ENCODE assay signal across 23 cellular contexts in the genomic region with DNA sequence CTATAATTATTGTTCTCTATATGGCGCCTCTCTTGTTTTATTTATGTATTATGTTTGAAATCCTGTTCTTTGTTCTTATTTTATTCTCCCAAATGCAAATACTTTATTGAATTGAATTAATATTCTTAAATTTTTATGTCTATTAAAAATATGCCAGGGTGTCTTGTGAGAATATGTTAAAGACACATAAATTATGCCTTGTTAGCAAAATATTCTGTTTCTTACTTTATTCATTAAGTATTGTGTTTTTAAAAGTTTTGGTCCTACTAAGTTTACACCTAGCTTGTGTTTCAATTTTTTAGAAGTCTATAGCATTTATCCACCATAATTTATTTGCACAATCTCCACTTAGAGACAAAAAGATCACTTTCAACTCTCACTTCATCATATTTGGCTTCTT.
DNase-seq lines count a peak whose midpoint lies in the region; ATAC-seq, FAIRE-seq and TF ChIP-seq lines count a peak whose summit lies in the region.
"Had no signal": no experiment of that assay in that cellular context is flagged by ENCODE, and none has a peak within 500 bp of the region (broad histone marks: within the 10 kb centered on the region; RNA-seq: fewer than 3 reads in every experiment).

No MANE protein-coding gene starts in this region.

- H3K27me3 ChIP-seq in IMR-90 (ENCODE audit: control insufficient read depth, insufficient read depth, low read length): no peaks in the 10 kb centered on the region
- no peaks in the 10 kb centered on the region for H3K27me3 ChIP-seq in small intestine (ENCODE audit: control insufficient read depth in 2 of 2, insufficient read depth in 2 of 2, low read length in 2 of 2)
- H3K27me3 ChIP-seq in spleen (replicated peaks in 1 of 7): no peaks in the 10 kb centered on the region
- H3K27me3 ChIP-seq: BLaER1 treated with 17β-estradiol and CSF1 and Interleukin-3, amounts not matched to agents 10 nM and 100 nM had no signal

- H4K8ac ChIP-seq in IMR-90 (ENCODE audit: low read depth in 2 of 2, low read length in 2 of 2): no peak overlapping the region

- no peak overlapping the region for H2BK15ac ChIP-seq in IMR-90 (ENCODE audit: low read depth, low read length)

- WGBS in A549 (ENCODE audit: missing lambda C conversion rate): 48% methylated on average over 1 of the region's 1 CpG
- WGBS in IMR-90 (ENCODE audit: extremely low coverage in 2 of 2, insufficient read length in 1 of 2), 2 experiments: no CpG with 5 or more reads among the region's 1 CpG
- 73 to 88% (median 85%) methylated on average over 1 of the region's 1 CpG for WGBS in small intestine, 3 donors
- WGBS in spleen, 5 donors: 78 to 89% (median 85%) methylated on average over 1 of the region's 1 CpG

- H3K4ac ChIP-seq in IMR-90 (ENCODE audit: low read depth, low read length): no peak overlapping the region

- in situ Hi-C loops in IMR-90 (cut with MboI; ENCODE audit: low sequenced_read_pairs): no loop called here

- H2AK5ac ChIP-seq in IMR-90 (ENCODE audit: low read depth, low read length): no peak overlapping the region

- DNase-seq in A549 (ENCODE audit: low read depth in 1 of 2, low spot score in 1 of 2) (no peak), IMR-90 (no peak), small intestine (no peak), DMS 273 treated with DMSO at 0.1 percent for 48 hours (lab: John Stamatoyannopoulos, UW) (no peak), spleen (no peak)
- DNase-seq: 8988T; AML-193; Caco-2; Calu3; CD4-positive, alpha-beta T cell; CD8-positive, alpha-beta T cell; DMS153; DMS53; DMS79; DND-41; EL; GDM1 had no signal

- no peak overlapping the region for H3K9ac ChIP-seq in IMR-90 (ENCODE audit: low read depth, low read length)
- H3K9ac ChIP-seq: BLaER1 treated with 17β-estradiol and CSF1 and Interleukin-3, amounts not matched to agents 10 nM and 100 nM had no signal

- no peak overlapping the region for H4K91ac ChIP-seq in IMR-90 (ENCODE audit: insufficient read depth, low read depth, low read length)

- dilution Hi-C loops in IMR-90 (cut with HindIII; ENCODE audit: low sequenced_read_pairs, unreplicated experiment): no loop called here

- no peak overlapping the region for H2BK20ac ChIP-seq in IMR-90 (ENCODE audit: low read depth, low read length)

- no peak overlapping the region for H2AK9ac ChIP-seq in IMR-90 (replicated peaks; ENCODE audit: low read depth, low read length, poor library complexity)

- no peaks in the 10 kb centered on the region for H3K79me1 ChIP-seq in IMR-90 (ENCODE audit: low read depth in 1 of 2, low read length in 2 of 2)

- intact Hi-C loops in IMR-90 (cut with micrococcal nuclease) (no loop called here), spleen (cut with DNase I; ENCODE audit: low total_unique reads) (no loop called here)

- H3K4me2 ChIP-seq in A549 (no peak overlapping the region), IMR-90 (ENCODE audit: low read depth, low read length) (no peak overlapping the region)
- H3K4me2 ChIP-seq: BLaER1 treated with 17β-estradiol and CSF1 and Interleukin-3, amounts not matched to agents 10 nM and 100 nM had no signal

- H4K5ac ChIP-seq in IMR-90 (ENCODE audit: low read depth, low read length): no peak overlapping the region

- H3K27ac ChIP-seq in A549: no peak overlapping the region
- H3K27ac ChIP-seq in IMR-90 (ENCODE audit: insufficient read depth, low read length): no peak overlapping the region
- H3K27ac ChIP-seq in small intestine (ENCODE audit: low read depth in 1 of 2, low read length in 1 of 2): no peak overlapping the region
- no peak overlapping the region for H3K27ac ChIP-seq in spleen
- H3K27ac ChIP-seq: BLaER1 treated with 17β-estradiol and CSF1 and Interleukin-3, amounts not matched to agents 10 nM and 100 nM; C4-2B had no signal

- TF ChIP-seq EP300 in A549 (IDR thresholded peaks at IDR 0.05): no peak

- H2BK120ac ChIP-seq in IMR-90 (ENCODE audit: low read depth, low read length): no peak overlapping the region

- H3K9me3 ChIP-seq in A549: no peaks in the 10 kb centered on the region
- no peaks in the 10 kb centered on the region for H3K9me3 ChIP-seq in IMR-90 (ENCODE audit: control insufficient read depth, insufficient read depth, low read length)
- H3K9me3 ChIP-seq in small intestine (ENCODE audit: control insufficient read depth, low read depth): no peaks in the 10 kb centered on the region
- no peaks in the 10 kb centered on the region for H3K9me3 ChIP-seq in spleen
- H3K9me3 ChIP-seq: BLaER1 treated with 17β-estradiol and CSF1 and Interleukin-3, amounts not matched to agents 10 nM and 100 nM; Caco-2 had no signal

- no peak for FAIRE-seq in A549 (lab: Jason Lieb, UNC)
- FAIRE-seq in small intestine (lab: Jason Lieb, UNC): peak; percentile 68
- FAIRE-seq: D721Med, GM12878, GM12892, GM18507 had no signal

- ATAC-seq in A549 (no peak), IMR-90 (ENCODE audit: low read depth) (no peak)
- ATAC-seq: CD8-positive, alpha-beta T cell; GM12878 had no signal

- TF ChIP-seq CTCF in A549 (IDR thresholded peaks at IDR 0.05) (no peak), IMR-90 (conservative IDR thresholded peaks at IDR 0.05; ENCODE audit: low read depth, low read length) (no peak), spleen (IDR thresholded peaks at IDR 0.05 in 8 of 11, conservative IDR thresholded peaks at IDR 0.05 in 3 of 11) (no peak)

- H3K23ac ChIP-seq in IMR-90 (ENCODE audit: low read depth, low read length): no peak overlapping the region

- H3K4me1 ChIP-seq in A549: no peaks in the 10 kb centered on the region
- no peaks in the 10 kb centered on the region for H3K4me1 ChIP-seq in IMR-90 (ENCODE audit: control insufficient read depth, insufficient read depth, low read length)
- no peaks in the 10 kb centered on the region for H3K4me1 ChIP-seq in small intestine (ENCODE audit: control insufficient read depth in 2 of 2, insufficient read depth in 1 of 2, low read depth in 1 of 2, low read length in 1 of 2)
- no peaks in the 10 kb centered on the region for H3K4me1 ChIP-seq in spleen
- H3K4me1 ChIP-seq: BLaER1 treated with 17β-estradiol and CSF1 and Interleukin-3, amounts not matched to agents 10 nM and 100 nM; Caco-2 had no signal

- H3K9me1 ChIP-seq in IMR-90 (ENCODE audit: insufficient read depth, low read length): no peaks in the 10 kb centered on the region

- no peak for TF ChIP-seq POLR2A in A549 (IDR thresholded peaks at IDR 0.05; ENCODE audit: low read length)
- no peak for TF ChIP-seq POLR2A in IMR-90 (IDR thresholded peaks at IDR 0.05; ENCODE audit: low read depth, low read length)
- no peak for TF ChIP-seq POLR2A in spleen (IDR thresholded peaks at IDR 0.05)

- TF ChIP-seq RAD21 in A549 (conservative IDR thresholded peaks at IDR 0.05 in 1 of 2, IDR thresholded peaks at IDR 0.05 in 1 of 2) (no peak), IMR-90 (IDR thresholded peaks at IDR 0.05; ENCODE audit: low read length) (no peak)

- no peak overlapping the region for H3K4me3 ChIP-seq in A549
- H3K4me3 ChIP-seq in IMR-90 (ENCODE audit: insufficient read depth, low read depth, low read length): no peak overlapping the region
- H3K4me3 ChIP-seq in small intestine (ENCODE audit: low read depth in 1 of 2, low read length in 2 of 2): no peak overlapping the region
- H3K4me3 ChIP-seq in spleen: no peak overlapping the region
- H3K4me3 ChIP-seq: BLaER1 treated with 17β-estradiol and CSF1 and Interleukin-3, amounts not matched to agents 10 nM and 100 nM; GM12878 had no signal

- no peak overlapping the region for H2BK5ac ChIP-seq in IMR-90 (ENCODE audit: low read depth, low read length, poor library complexity, severe bottlenecking)

- CTCF ChIA-PET in A549 (lab: Yijun Ruan, JAX): no interaction called here
- CTCF ChIA-PET in IMR-90 (lab: Yijun Ruan, JAX): no interaction called here

- BruUV-seq in IMR-90 (replicated peaks; lab: Mats Ljungman, UMichigan): no TSS peak

- H3K14ac ChIP-seq in IMR-90 (replicated peaks; ENCODE audit: low read depth, low read length): no peak overlapping the region

- no peak overlapping the region for H2AFZ ChIP-seq in IMR-90 (replicated peaks; ENCODE audit: low read length, poor library complexity)

- H3K36me3 ChIP-seq in IMR-90 (ENCODE audit: control insufficient read depth, insufficient read depth, low read length) (no peaks in the 10 kb centered on the region), small intestine (ENCODE audit: control insufficient read depth in 2 of 2, insufficient read depth in 2 of 2, low read length in 2 of 2) (no peaks in the 10 kb centered on the region), spleen (no peaks in the 10 kb centered on the region)
- H3K36me3 ChIP-seq: BLaER1 treated with 17β-estradiol and CSF1 and Interleukin-3, amounts not matched to agents 10 nM and 100 nM had no signal

- no peak overlapping the region for H3K18ac ChIP-seq in IMR-90 (ENCODE audit: low read depth, low read length)

- POLR2A ChIA-PET in A549 (lab: Yijun Ruan, JAX): no interaction called here
- POLR2A ChIA-PET in IMR-90 (lab: Charles Lee; ENCODE audit: unreplicated experiment): no interaction called here

- H4K20me1 ChIP-seq in IMR-90 (ENCODE audit: insufficient read depth, low read length): no peaks in the 10 kb centered on the region
- H4K20me1 ChIP-seq: BLaER1 treated with 17β-estradiol and CSF1 and Interleukin-3, amounts not matched to agents 10 nM and 100 nM had no signal

- no peak overlapping the region for H3K56ac ChIP-seq in IMR-90 (ENCODE audit: extremely low read depth, insufficient read depth, low read length)

TF ChIP-seq in A549, 52 proteins besides CTCF, POLR2A, EP300 and RAD21:
- TF ChIP-seq KDM1A (IDR thresholded peaks at IDR 0.05; ENCODE audit: low read depth) (no peak), MAFK (IDR thresholded peaks at IDR 0.05; ENCODE audit: partially characterized antibody) (peak; percentile 51)

TF ChIP-seq in IMR-90, 13 proteins besides CTCF, POLR2A, EP300 and RAD21:
- TF ChIP-seq MXI1 (IDR thresholded peaks at IDR 0.05; ENCODE audit: borderline replicate concordance, low read depth, low read length) (no peak), MAFK (IDR thresholded peaks at IDR 0.05; ENCODE audit: low read depth, low read length) (peak; percentile 57)
